In genomic region chr13:95245072-95245471, GRCh38 we compare ENCODE assay signal across 19 cellular contexts. TPM values are rescaled to one million over a fixed set of nuclear protein-coding genes. Genes with fewer than 3 reads are reported as not detected.
DNase-seq lines count a peak whose midpoint lies in the region; ATAC-seq and TF ChIP-seq lines count a peak whose summit lies in the region.
"Had no signal": no experiment of that assay in that cellular context is flagged by ENCODE, and none has a peak within 500 bp of the region (broad histone marks: within the 10 kb centered on the region; RNA-seq: fewer than 3 reads in every experiment).

No MANE protein-coding gene starts in this region.

- no peak overlapping the region for H3K4me3 Mint-ChIP-seq in dendritic cell treated with granulocyte-macrophage colony-stimulating factor and Interleukin-4, amounts not matched to agents 40 ng/mL and 50 ng/mL, for 4 days
- no peak overlapping the region for H3K4me3 Mint-ChIP-seq in activated CD8-positive, alpha-beta T cell treated with anti-CD3 and anti-CD28 coated beads for 36 hours
- H3K4me3 Mint-ChIP-seq: natural killer cell treated with Interleukin-12 subunit alpha and Interleukin-12 subunit beta and Interleukin-15 and Interleukin-18, amount 100 ng/mL, for 72 hours had no signal

- H3K36me3 Mint-ChIP-seq in dendritic cell treated with granulocyte-macrophage colony-stimulating factor and Interleukin-4, amounts not matched to agents 40 ng/mL and 50 ng/mL, for 4 days (ENCODE audit: low read depth): peaks cover 23% of the 10 kb centered on the region
- H3K36me3 Mint-ChIP-seq in activated CD8-positive, alpha-beta T cell treated with anti-CD3 and anti-CD28 coated beads for 36 hours (ENCODE audit: low read depth): peaks cover 20% of the 10 kb centered on the region

- H3K27ac ChIP-seq in right atrium auricular region: no peak overlapping the region

- intact Hi-C loops in dendritic cell treated with granulocyte-macrophage colony-stimulating factor and Interleukin-4, amounts not matched to agents 40 ng/mL and 50 ng/mL, for 4 days (cut with micrococcal nuclease): no loop called here
- intact Hi-C loops in activated CD8-positive, alpha-beta T cell treated with anti-CD3 and anti-CD28 coated beads for 36 hours (cut with micrococcal nuclease): no loop called here

- H3K4me1 Mint-ChIP-seq in dendritic cell treated with granulocyte-macrophage colony-stimulating factor and Interleukin-4, amounts not matched to agents 40 ng/mL and 50 ng/mL, for 4 days (ENCODE audit: low read depth): peaks cover 65% of the 10 kb centered on the region
- no peaks in the 10 kb centered on the region for H3K4me1 Mint-ChIP-seq in activated CD8-positive, alpha-beta T cell treated with anti-CD3 and anti-CD28 coated beads for 36 hours (ENCODE audit: low read depth)

- no peaks in the 10 kb centered on the region for H3K27me3 ChIP-seq in right atrium auricular region
- H3K27me3 ChIP-seq: dorsolateral prefrontal cortex had no signal

- POLR2A ChIA-PET in activated CD8-positive, alpha-beta T cell treated with anti-CD3 and anti-CD28 coated beads for 36 hours (lab: Charles Lee): interaction anchor here (0.7 kb wide), 1 partner anchor 573 kb away, joined by 3 read pairs; no protein-coding TSS in a partner anchor

- DNase-seq in right atrium auricular region (ENCODE audit: low spot score): no peak
- no peak for DNase-seq in activated CD8-positive, alpha-beta T cell treated with anti-CD3 and anti-CD28 coated beads for 36 hours
- DNase-seq: activated CD4-positive, alpha-beta T cell treated with anti-CD3 and anti-CD28 coated beads, Interleukin-2, amount 50 U/mL, for 48 hours; activated gamma-delta T cell; dorsolateral prefrontal cortex; KBM-7; left ventricle myocardium superior; NCI-H187; NCI-H748 treated with DMSO at 0.1 percent for 48 hours; right cardiac atrium; stimulated activated naive CD4-positive, alpha-beta T cell treated with Interleukin-2 at 50 U/mL for 16 hours; T1000 had no signal

- CTCF ChIA-PET in activated CD8-positive, alpha-beta T cell treated with anti-CD3 and anti-CD28 coated beads for 36 hours (lab: Charles Lee): interaction anchor here (0.9 kb wide), 1 partner anchor 136 kb away, joined by 7 read pairs; no protein-coding TSS in a partner anchor

- no peaks in the 10 kb centered on the region for H3K9me3 ChIP-seq in right atrium auricular region

- ATAC-seq in GM18508 (IDR thresholded peaks at IDR 0.05; ENCODE audit: insufficient read depth, unreplicated experiment): peak; percentile 53
- peak; percentile 73 for ATAC-seq in GM21526 (IDR thresholded peaks at IDR 0.05; ENCODE audit: low FRiP score, unreplicated experiment)
- peak; percentile 59 for ATAC-seq in HG03045 (IDR thresholded peaks at IDR 0.05; ENCODE audit: unreplicated experiment)
- ATAC-seq in HG03139 (IDR thresholded peaks at IDR 0.05; ENCODE audit: unreplicated experiment): no peak
- no peak for ATAC-seq in HG02885 (IDR thresholded peaks at IDR 0.05; ENCODE audit: poor library complexity, unreplicated experiment)
- no peak for ATAC-seq in activated CD8-positive, alpha-beta T cell treated with anti-CD3 and anti-CD28 coated beads for 36 hours
- ATAC-seq: left ventricle myocardium superior; natural killer cell treated with Interleukin-12 subunit alpha and Interleukin-12 subunit beta and Interleukin-15 and Interleukin-18, amount 100 ng/mL, for 72 hours; right cardiac atrium had no signal

- H3K4me3 ChIP-seq in right atrium auricular region: no peak overlapping the region
- H3K4me3 ChIP-seq: dorsolateral prefrontal cortex had no signal

- no peak for TF ChIP-seq CTCF in right atrium auricular region (IDR thresholded peaks at IDR 0.05)
- TF ChIP-seq CTCF in activated CD8-positive, alpha-beta T cell treated with anti-CD3 and anti-CD28 coated beads for 36 hours (IDR thresholded peaks at IDR 0.05): no peak

- H3K27me3 Mint-ChIP-seq in dendritic cell treated with granulocyte-macrophage colony-stimulating factor and Interleukin-4, amounts not matched to agents 40 ng/mL and 50 ng/mL, for 4 days: no peaks in the 10 kb centered on the region
- no peaks in the 10 kb centered on the region for H3K27me3 Mint-ChIP-seq in activated CD8-positive, alpha-beta T cell treated with anti-CD3 and anti-CD28 coated beads for 36 hours
- H3K27me3 Mint-ChIP-seq: natural killer cell treated with Interleukin-12 subunit alpha and Interleukin-12 subunit beta and Interleukin-15 and Interleukin-18, amount 100 ng/mL, for 72 hours had no signal

- H3K27ac Mint-ChIP-seq in dendritic cell treated with granulocyte-macrophage colony-stimulating factor and Interleukin-4, amounts not matched to agents 40 ng/mL and 50 ng/mL, for 4 days: peak overlapping the region; percentile 81
- H3K27ac Mint-ChIP-seq in activated CD8-positive, alpha-beta T cell treated with anti-CD3 and anti-CD28 coated beads for 36 hours: no peak overlapping the region
- H3K27ac Mint-ChIP-seq: natural killer cell treated with Interleukin-12 subunit alpha and Interleukin-12 subunit beta and Interleukin-15 and Interleukin-18, amount 100 ng/mL, for 72 hours had no signal

- no peaks in the 10 kb centered on the region for H3K36me3 ChIP-seq in right atrium auricular region

- no peaks in the 10 kb centered on the region for H3K4me1 ChIP-seq in right atrium auricular region

- no peaks in the 10 kb centered on the region for H3K9me3 Mint-ChIP-seq in dendritic cell treated with granulocyte-macrophage colony-stimulating factor and Interleukin-4, amounts not matched to agents 40 ng/mL and 50 ng/mL, for 4 days
- no peaks in the 10 kb centered on the region for H3K9me3 Mint-ChIP-seq in activated CD8-positive, alpha-beta T cell treated with anti-CD3 and anti-CD28 coated beads for 36 hours
- H3K9me3 Mint-ChIP-seq: natural killer cell treated with Interleukin-12 subunit alpha and Interleukin-12 subunit beta and Interleukin-15 and Interleukin-18, amount 100 ng/mL, for 72 hours had no signal

RNA-seq across cellular contexts. Expression of gene ABCC4, which starts 56.2 kb away (rescaled TPM):
- 1 to 10 TPM; 3.0 to 4.2 TPM for total RNA-seq in right atrium auricular region
- 10 to 100 TPM in 1 of 2 experiments, 1 to 10 TPM in 1; 9.6 to 11.8 TPM for total RNA-seq in activated CD8-positive, alpha-beta T cell treated with anti-CD3 and anti-CD28 coated beads for 36 hours

Comparison
In these comparisons a context has a peak if more than half of its experiments do, and no peak if none do; other contexts are left out.
1. ATAC-seq: peak in GM18508 (single experiment), GM21526 (single experiment) and HG03045 (single experiment); none in HG03139 (single experiment), HG02885 (single experiment) and activated CD8-positive, alpha-beta T cell treated with anti-CD3 and anti-CD28 coated beads for 36 hours (single experiment).